9 cellular contexts compared by ENCODE assay signal in the genomic region with DNA sequence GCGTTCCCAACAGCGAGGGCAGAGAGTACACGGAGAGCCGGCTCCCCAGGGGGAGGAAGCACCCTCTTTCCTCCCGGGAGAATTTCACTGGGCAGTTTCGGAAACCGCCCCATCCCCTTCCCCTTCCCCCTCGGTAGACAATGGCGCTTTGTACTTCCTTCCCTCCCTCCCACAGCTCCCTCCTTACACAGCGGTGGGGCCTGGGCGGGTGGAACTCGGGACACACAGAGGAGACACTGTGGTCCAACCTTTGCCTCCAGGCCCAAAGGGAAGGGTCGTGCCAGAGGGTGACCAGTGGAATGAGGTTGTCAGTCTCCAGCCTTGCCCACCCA. TPM values are rescaled to one million over a fixed set of nuclear protein-coding genes. Genes with fewer than 3 reads are reported as not detected.
DNase-seq lines count a peak whose midpoint lies in the region; ATAC-seq and TF ChIP-seq lines count a peak whose summit lies in the region.
"Had no signal": no experiment of that assay in that cellular context is flagged by ENCODE, and none has a peak within 500 bp of the region (broad histone marks: within the 10 kb centered on the region; RNA-seq: fewer than 3 reads in every experiment).

No MANE protein-coding gene starts in this region.

- H3K27me3 ChIP-seq in hepatocyte (no peaks in the 10 kb centered on the region), gastrocnemius medialis (no peaks in the 10 kb centered on the region)

- no peak for TF ChIP-seq POLR2A in gastrocnemius medialis (IDR thresholded peaks at IDR 0.05)

- peaks cover 44% of the 10 kb centered on the region for H3K79me2 ChIP-seq in hepatocyte

- H3K9me3 ChIP-seq in hepatocyte (ENCODE audit: low read depth) (no peaks in the 10 kb centered on the region), gastrocnemius medialis (no peaks in the 10 kb centered on the region)

- ATAC-seq in activated naive CD4-positive, alpha-beta T cell treated with anti-CD3 and anti-CD28 coated beads, Interleukin-2, amount 50 U/mL, for 72 hours, result no peak
- ATAC-seq in gastrocnemius medialis (no peak), HG02870 (IDR thresholded peaks at IDR 0.05; ENCODE audit: unreplicated experiment) (no peak), GM18498 (IDR thresholded peaks at IDR 0.05; ENCODE audit: unreplicated experiment) (no peak)

- peak overlapping the region; percentile 91 for H3K27ac ChIP-seq in hepatocyte
- H3K27ac ChIP-seq in gastrocnemius medialis, result peak overlapping the region; percentile 85 to 93 (median 92)
- H3K27ac ChIP-seq: VCaP had no signal

- WGBS in hepatocyte (ENCODE audit: low lambda C conversion rate, missing lambda C conversion rate), result 41% methylated on average over 6 of the region's 13 CpGs

- intact Hi-C loops in gastrocnemius medialis (cut with DNase I; ENCODE audit: low total_unique reads), result no loop called here

- H3K4me1 ChIP-seq in hepatocyte (ENCODE audit: insufficient read depth) (peaks cover 29% of the 10 kb centered on the region), gastrocnemius medialis (peaks cover 20 to 47% of the 10 kb centered on the region in 2 donors)

- H3K27ac Mint-ChIP-seq in activated naive CD4-positive, alpha-beta T cell treated with anti-CD3 and anti-CD28 coated beads, Interleukin-2, amount 50 U/mL, for 72 hours, result peak overlapping the region; percentile 72 to 90

- H3K9me3 Mint-ChIP-seq in activated naive CD4-positive, alpha-beta T cell treated with anti-CD3 and anti-CD28 coated beads, Interleukin-2, amount 50 U/mL, for 72 hours, result no peaks in the 10 kb centered on the region

- H2AFZ ChIP-seq in hepatocyte, result no peak overlapping the region

- H3K4me3 ChIP-seq in HFF-Myc (replicated peaks; ENCODE audit: low read depth, low read length), result peak overlapping the region; percentile 72
- peak overlapping the region; percentile 69 for H3K4me3 ChIP-seq in hepatocyte
- peak overlapping the region; percentile 69 to 89 (median 80) for H3K4me3 ChIP-seq in gastrocnemius medialis

- H4K20me1 ChIP-seq in hepatocyte (ENCODE audit: insufficient read depth, poor library complexity, severe bottlenecking), result peaks cover 3% of the 10 kb centered on the region

- H3K36me3 ChIP-seq in hepatocyte (replicated peaks; ENCODE audit: insufficient read depth, low read depth), result no peaks in the 10 kb centered on the region
- H3K36me3 ChIP-seq in gastrocnemius medialis, result peaks cover 0 to 4% of the 10 kb centered on the region in 2 donors

- peaks cover 6 to 29% of the 10 kb centered on the region in 2 donors for H3K36me3 Mint-ChIP-seq in activated naive CD4-positive, alpha-beta T cell treated with anti-CD3 and anti-CD28 coated beads, Interleukin-2, amount 50 U/mL, for 72 hours

- in situ Hi-C loops in gastrocnemius medialis (cut with MboI; ENCODE audit: low sequenced_read_pairs in 4 of 4), result loop anchor here (5.0 to 10.0 kb wide), 5 partner anchors 69 to 133 kb away; a partner anchor contains a TSS

- no peak for DNase-seq in HFF-Myc (ENCODE audit: extremely low read depth, low read depth)
- DNase-seq in activated naive CD4-positive, alpha-beta T cell treated with anti-CD3 and anti-CD28 coated beads, Interleukin-2, amount 50 U/mL, for 72 hours (ENCODE audit: low spot score in 2 of 2), result no peak
- peak; percentile 26 for DNase-seq in hepatocyte (ENCODE audit: low spot score)
- DNase-seq in gastrocnemius medialis, result no peak
- DNase-seq in activated CD8-positive, alpha-beta memory T cell treated with anti-CD3 and anti-CD28 coated beads, Interleukin-2, amount 50 U/mL, for 48 hours, result no peak
- no peak for DNase-seq in COR-L47 (lab: John Stamatoyannopoulos, UW)

- TF ChIP-seq CTCF in HFF-Myc (IDR thresholded peaks at IDR 0.05; ENCODE audit: low read depth, low read length, missing control alignments) (no peak), hepatocyte (IDR thresholded peaks at IDR 0.05; ENCODE audit: poor library complexity) (no peak), gastrocnemius medialis (IDR thresholded peaks at IDR 0.05 in 4 of 5, conservative IDR thresholded peaks at IDR 0.05 in 1 of 5) (peak in 2 of 5 experiments; percentile 2 to 24)

- peak overlapping the region; percentile 89 for H3K4me2 ChIP-seq in hepatocyte

- no peaks in the 10 kb centered on the region for H3K9me2 ChIP-seq in hepatocyte (replicated peaks; ENCODE audit: insufficient read depth)

RNA-seq across cellular contexts. Expression of a gene that starts 4.3 kb away (rescaled TPM):
- total RNA-seq in activated naive CD4-positive, alpha-beta T cell treated with anti-CD3 and anti-CD28 coated beads, Interleukin-2, amount 50 U/mL, for 72 hours, result 100 to 1,000 TPM in 1 of 2 donors, 10 to 100 TPM in 1; 32.5 to 128 TPM
- total RNA-seq in hepatocyte (43.0 and 64.7 TPM in 2 replicates), gastrocnemius medialis (100 to 1,000 TPM in 1 of 4 donors, 10 to 100 TPM in 3; 39.5 to 104 (median 45.3) TPM)
- polyA plus RNA-seq in hepatocyte, result 88.7 and 112 TPM in 2 replicates

RNA-seq across cellular contexts. Expression of a gene that starts 21.9 kb away (rescaled TPM):
- total RNA-seq in activated naive CD4-positive, alpha-beta T cell treated with anti-CD3 and anti-CD28 coated beads, Interleukin-2, amount 50 U/mL, for 72 hours, result 10 to 100 TPM in 1 of 2 donors, 1 to 10 TPM in 1; 7.0 to 10.2 TPM
- total RNA-seq in hepatocyte (130 and 156 TPM in 2 replicates), gastrocnemius medialis (100 to 1,000 TPM; 144 to 184 (median 157) TPM)
- 240 and 307 TPM in 2 replicates for polyA plus RNA-seq in hepatocyte

RNA-seq across cellular contexts. Expression of a gene that starts 37.3 kb away (rescaled TPM):
- total RNA-seq in activated naive CD4-positive, alpha-beta T cell treated with anti-CD3 and anti-CD28 coated beads, Interleukin-2, amount 50 U/mL, for 72 hours, result under 1 TPM; 0.32 to 0.43 TPM
- 3.4 and 3.5 TPM in 2 replicates for total RNA-seq in hepatocyte
- 5.6 and 6.1 TPM in 2 replicates for polyA plus RNA-seq in hepatocyte
- total RNA-seq in gastrocnemius medialis, result under 1 TPM; 0.15 to 0.33 (median 0.28) TPM

RNA-seq across cellular contexts. Expression of a gene that starts 54.8 kb away (rescaled TPM):
- total RNA-seq in activated naive CD4-positive, alpha-beta T cell treated with anti-CD3 and anti-CD28 coated beads, Interleukin-2, amount 50 U/mL, for 72 hours, result not detected
- 0.04 and 0.10 TPM in 2 replicates for total RNA-seq in hepatocyte
- polyA plus RNA-seq in hepatocyte, result 0.33 and 0.52 TPM in 2 replicates
- total RNA-seq in gastrocnemius medialis, result not detected

Comparison
In these comparisons a context has a peak if more than half of its experiments do, and no peak if none do; other contexts are left out.
1. RNA of a gene that starts 21.9 kb away (total RNA-seq): 144 to 184 TPM in gastrocnemius medialis and 130 to 156 TPM in hepatocyte; 7.0 to 10.2 TPM in activated naive CD4-positive, alpha-beta T cell treated with anti-CD3 and anti-CD28 coated beads, Interleukin-2, amount 50 U/mL, for 72 hours; every median in the first group is over 10 times any median in the second.
2. Peak in every context shown above with its lines, with median percentiles within 50 percentile points of each other: H3K4me3 ChIP-seq.